In genomic region chr6:151430886-151431285, GRCh38 we compare ENCODE assay signal across 1 cellular context.
TF ChIP-seq lines count a peak whose summit lies in the region.

No MANE protein-coding gene starts in this region.

TF ChIP-seq in HepG2, 621 proteins besides CTCF, POLR2A, EP300 and RAD21 (continued from another document):
- TF ChIP-seq STAG1 (CRISPR knock-in tag; IDR thresholded peaks at IDR 0.05), result peak; percentile 67
- no peak for TF ChIP-seq IKZF5 (CRISPR knock-in tag; IDR thresholded peaks at IDR 0.05)
- TF ChIP-seq YEATS4 (CRISPR knock-in tag; IDR thresholded peaks at IDR 0.05; ENCODE audit: borderline replicate concordance), result no peak
- TF ChIP-seq TARDBP (CRISPR knock-in tag; IDR thresholded peaks at IDR 0.05), result 0 out of 2 replicates have a peak, but pooled peaks have one; percentile 32
- peak; percentile 52; the same call in 1 of the 2 replicates for TF ChIP-seq SMC3 (IDR thresholded peaks at IDR 0.05; ENCODE audit: low read length)
